8 cellular contexts compared by ENCODE assay signal in genomic region chr11:94786264-94787126, GRCh38. TPM values are rescaled to one million over a fixed set of nuclear protein-coding genes. Genes with fewer than 3 reads are reported as not detected.
DNase-seq lines count a peak whose midpoint lies in the region; ATAC-seq, FAIRE-seq and TF ChIP-seq lines count a peak whose summit lies in the region.

No MANE protein-coding gene starts in this region.

- no peaks in the 10 kb centered on the region for H3K36me3 Mint-ChIP-seq in naive thymus-derived CD8-positive, alpha-beta T cell

- H3K27ac ChIP-seq in colonic mucosa, result no peak overlapping the region

- H3K27ac Mint-ChIP-seq in naive thymus-derived CD8-positive, alpha-beta T cell, result no peak overlapping the region

- POLR2A ChIA-PET in naive thymus-derived CD8-positive, alpha-beta T cell (lab: Charles Lee), result interaction anchor here (1.2 kb wide), 1 partner anchor 351 kb away, joined by 6 read pairs; no protein-coding TSS in a partner anchor

- no peaks in the 10 kb centered on the region for H3K4me1 Mint-ChIP-seq in naive thymus-derived CD8-positive, alpha-beta T cell

- H3K4me3 Mint-ChIP-seq in naive thymus-derived CD8-positive, alpha-beta T cell, result no peak overlapping the region

- no peaks in the 10 kb centered on the region for H3K36me3 ChIP-seq in colonic mucosa

- FAIRE-seq in G401.6 (lab: Jason Lieb, UNC), result peak; percentile 90

- H3K9me3 Mint-ChIP-seq in naive thymus-derived CD8-positive, alpha-beta T cell, result no peaks in the 10 kb centered on the region

- peak; percentile 81 for ATAC-seq in GM21515 (IDR thresholded peaks at IDR 0.05; ENCODE audit: unreplicated experiment)
- ATAC-seq in naive thymus-derived CD8-positive, alpha-beta T cell, result peak; percentile 33 to 49
- no peak for ATAC-seq in GM21825 (IDR thresholded peaks at IDR 0.05; ENCODE audit: unreplicated experiment)

- no peak overlapping the region for H3K4me3 ChIP-seq in colonic mucosa

- peak; percentile 8 for DNase-seq in NCI-H2227 (lab: John Stamatoyannopoulos, UW; ENCODE audit: unreplicated experiment)
- no peak for DNase-seq in colonic mucosa
- peak in 4 of 10 donors; percentile 6 to 37 (median 35) for DNase-seq in naive thymus-derived CD8-positive, alpha-beta T cell
- DNase-seq in activated gamma-delta T cell treated with Interleukin-2 at 50 U/mL for 16 hours, result no peak
- DNase-seq in activated effector memory CD4-positive, alpha-beta T cell treated with Interleukin-2 at 50 U/mL for 16 hours, result no peak

- peak; percentile 56 for TF ChIP-seq CTCF in colonic mucosa (IDR thresholded peaks at IDR 0.05)

- peaks cover 0 to 6% (median 5%) of the 10 kb centered on the region in 5 donors for H3K27me3 Mint-ChIP-seq in naive thymus-derived CD8-positive, alpha-beta T cell

- H3K9ac ChIP-seq in colonic mucosa (ENCODE audit: low read depth in 2 of 2, low read length in 2 of 2), result no peak overlapping the region

- intact Hi-C loops in colonic mucosa (cut with DNase I), result no loop called here

- H3K4me1 ChIP-seq in colonic mucosa, result peaks cover 3% of the 10 kb centered on the region

- H3K9me3 ChIP-seq in colonic mucosa, result no peaks in the 10 kb centered on the region

- no peaks in the 10 kb centered on the region for H3K27me3 ChIP-seq in colonic mucosa

RNA-seq across cellular contexts. Expression of gene AMOTL1, which starts 18.3 kb away (rescaled TPM):
- total RNA-seq in colonic mucosa, result 10 to 100 TPM in 1 of 2 donors, 1 to 10 TPM in 1; 3.1 to 13.9 TPM
- under 1 TPM; 0.03 to 0.08 TPM for total RNA-seq in naive thymus-derived CD8-positive, alpha-beta T cell
- under 1 TPM in 2 of 3 donors, not detected in 1; 0.07 to 0.10 TPM for polyA plus RNA-seq in naive thymus-derived CD8-positive, alpha-beta T cell
